In the genomic region with DNA sequence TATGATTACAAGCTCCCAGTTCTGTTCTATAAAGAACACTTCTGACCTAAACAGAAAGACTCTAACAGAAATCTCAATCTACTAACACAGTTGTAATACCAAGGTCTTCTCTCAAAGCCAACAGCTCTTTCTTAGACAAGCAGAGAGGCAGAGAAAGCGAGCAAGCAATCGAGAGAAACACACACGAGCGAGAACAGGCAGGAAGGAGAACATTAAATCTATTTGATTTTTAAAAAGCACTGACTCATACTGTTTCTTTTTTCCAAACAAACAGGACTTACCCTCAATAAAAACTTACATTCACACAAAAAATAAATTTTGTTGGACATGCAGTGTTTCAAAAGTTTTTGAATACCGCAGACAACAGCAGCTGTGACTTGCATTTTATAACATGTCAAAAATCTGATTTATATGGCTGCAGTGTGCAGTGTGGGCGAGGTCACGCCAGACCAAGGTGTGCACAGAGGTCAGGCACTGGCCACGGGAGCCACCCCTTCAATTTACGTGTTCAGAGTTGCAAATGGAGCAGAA, we compare ENCODE assay signal across 1 cellular context.
TF ChIP-seq lines count a peak whose summit lies in the region.

A gene with protein sequence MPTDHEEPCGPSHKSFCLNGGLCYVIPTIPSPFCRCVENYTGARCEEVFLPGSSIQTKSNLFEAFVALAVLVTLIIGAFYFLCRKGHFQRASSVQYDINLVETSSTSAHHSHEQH (minus strand): TSS at position 404 of the 531 bp plus-strand sequence. CDS start 1,194 bp downstream, outside the sequence.

TF ChIP-seq in GM23338, 12 proteins besides CTCF, POLR2A, EP300 and RAD21 (continued from another document):
- TF ChIP-seq, protein P1, sequence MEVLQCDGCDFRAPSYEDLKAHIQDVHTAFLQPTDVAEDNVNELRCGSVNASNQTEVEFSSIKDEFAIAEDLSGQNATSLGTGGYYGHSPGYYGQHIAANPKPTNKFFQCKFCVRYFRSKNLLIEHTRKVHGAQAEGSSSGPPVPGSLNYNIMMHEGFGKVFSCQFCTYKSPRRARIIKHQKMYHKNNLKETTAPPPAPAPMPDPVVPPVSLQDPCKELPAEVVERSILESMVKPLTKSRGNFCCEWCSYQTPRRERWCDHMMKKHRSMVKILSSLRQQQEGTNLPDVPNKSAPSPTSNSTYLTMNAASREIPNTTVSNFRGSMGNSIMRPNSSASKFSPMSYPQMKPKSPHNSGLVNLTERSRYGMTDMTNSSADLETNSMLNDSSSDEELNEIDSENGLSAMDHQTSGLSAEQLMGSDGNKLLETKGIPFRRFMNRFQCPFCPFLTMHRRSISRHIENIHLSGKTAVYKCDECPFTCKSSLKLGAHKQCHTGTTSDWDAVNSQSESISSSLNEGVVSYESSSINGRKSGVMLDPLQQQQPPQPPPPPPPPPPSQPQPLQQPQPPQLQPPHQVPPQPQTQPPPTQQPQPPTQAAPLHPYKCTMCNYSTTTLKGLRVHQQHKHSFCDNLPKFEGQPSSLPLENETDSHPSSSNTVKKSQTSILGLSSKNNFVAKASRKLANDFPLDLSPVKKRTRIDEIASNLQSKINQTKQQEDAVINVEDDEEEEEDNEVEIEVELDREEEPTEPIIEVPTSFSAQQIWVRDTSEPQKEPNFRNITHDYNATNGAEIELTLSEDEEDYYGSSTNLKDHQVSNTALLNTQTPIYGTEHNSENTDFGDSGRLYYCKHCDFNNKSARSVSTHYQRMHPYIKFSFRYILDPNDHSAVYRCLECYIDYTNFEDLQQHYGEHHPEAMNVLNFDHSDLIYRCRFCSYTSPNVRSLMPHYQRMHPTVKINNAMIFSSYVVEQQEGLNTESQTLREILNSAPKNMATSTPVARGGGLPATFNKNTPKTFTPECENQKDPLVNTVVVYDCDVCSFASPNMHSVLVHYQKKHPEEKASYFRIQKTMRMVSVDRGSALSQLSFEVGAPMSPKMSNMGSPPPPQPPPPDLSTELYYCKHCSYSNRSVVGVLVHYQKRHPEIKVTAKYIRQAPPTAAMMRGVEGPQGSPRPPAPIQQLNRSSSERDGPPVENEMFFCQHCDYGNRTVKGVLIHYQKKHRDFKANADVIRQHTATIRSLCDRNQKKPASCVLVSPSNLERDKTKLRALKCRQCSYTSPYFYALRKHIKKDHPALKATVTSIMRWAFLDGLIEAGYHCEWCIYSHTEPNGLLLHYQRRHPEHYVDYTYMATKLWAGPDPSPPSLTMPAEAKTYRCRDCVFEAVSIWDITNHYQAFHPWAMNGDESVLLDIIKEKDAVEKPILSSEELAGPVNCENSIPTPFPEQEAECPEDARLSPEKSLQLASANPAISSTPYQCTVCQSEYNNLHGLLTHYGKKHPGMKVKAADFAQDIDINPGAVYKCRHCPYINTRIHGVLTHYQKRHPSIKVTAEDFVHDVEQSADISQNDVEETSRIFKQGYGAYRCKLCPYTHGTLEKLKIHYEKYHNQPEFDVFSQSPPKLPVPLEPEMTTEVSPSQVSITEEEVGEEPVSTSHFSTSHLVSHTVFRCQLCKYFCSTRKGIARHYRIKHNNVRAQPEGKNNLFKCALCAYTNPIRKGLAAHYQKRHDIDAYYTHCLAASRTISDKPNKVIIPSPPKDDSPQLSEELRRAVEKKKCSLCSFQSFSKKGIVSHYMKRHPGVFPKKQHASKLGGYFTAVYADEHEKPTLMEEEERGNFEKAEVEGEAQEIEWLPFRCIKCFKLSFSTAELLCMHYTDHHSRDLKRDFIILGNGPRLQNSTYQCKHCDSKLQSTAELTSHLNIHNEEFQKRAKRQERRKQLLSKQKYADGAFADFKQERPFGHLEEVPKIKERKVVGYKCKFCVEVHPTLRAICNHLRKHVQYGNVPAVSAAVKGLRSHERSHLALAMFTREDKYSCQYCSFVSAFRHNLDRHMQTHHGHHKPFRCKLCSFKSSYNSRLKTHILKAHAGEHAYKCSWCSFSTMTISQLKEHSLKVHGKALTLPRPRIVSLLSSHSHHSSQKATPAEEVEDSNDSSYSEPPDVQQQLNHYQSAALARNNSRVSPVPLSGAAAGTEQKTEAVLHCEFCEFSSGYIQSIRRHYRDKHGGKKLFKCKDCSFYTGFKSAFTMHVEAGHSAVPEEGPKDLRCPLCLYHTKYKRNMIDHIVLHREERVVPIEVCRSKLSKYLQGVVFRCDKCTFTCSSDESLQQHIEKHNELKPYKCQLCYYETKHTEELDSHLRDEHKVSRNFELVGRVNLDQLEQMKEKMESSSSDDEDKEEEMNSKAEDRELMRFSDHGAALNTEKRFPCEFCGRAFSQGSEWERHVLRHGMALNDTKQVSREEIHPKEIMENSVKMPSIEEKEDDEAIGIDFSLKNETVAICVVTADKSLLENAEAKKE (CRISPR knock-in tag; IDR thresholded peaks at IDR 0.05) = no peak
- no peak for TF ChIP-seq CREB1 (CRISPR knock-in tag; IDR thresholded peaks at IDR 0.05; ENCODE audit: low read depth)
